ENCODE assay signal across 19 cellular contexts in the genomic region with DNA sequence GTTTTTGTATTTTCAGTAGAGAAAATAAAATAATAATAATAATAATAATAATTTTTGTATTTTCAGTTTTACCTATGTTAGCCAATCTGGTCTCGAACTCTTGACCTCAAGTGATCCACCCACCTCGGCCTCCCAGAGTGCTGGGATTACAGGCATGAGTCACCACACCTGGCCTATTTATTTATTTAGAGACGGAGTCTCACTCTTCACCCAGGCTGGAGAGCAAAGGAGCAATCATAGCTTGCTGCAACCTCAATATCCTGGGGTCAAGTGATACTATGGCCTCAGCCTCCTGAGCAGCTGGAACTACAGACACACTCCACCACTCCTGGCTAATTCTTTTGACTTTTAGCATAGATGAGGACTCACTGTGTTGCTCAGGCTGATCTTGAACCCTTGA.
A peak's percentile ranks its signal among the peaks of the same experiment; 100 is the strongest.
DNase-seq lines count a peak whose midpoint lies in the region; ATAC-seq and TF ChIP-seq lines count a peak whose summit lies in the region.
"Had no signal": no experiment of that assay in that cellular context is flagged by ENCODE, and none has a peak within 500 bp of the region (broad histone marks: within the 10 kb centered on the region; RNA-seq: fewer than 3 reads in every experiment).

No MANE protein-coding gene starts in this region.

- peak; percentile 34 for DNase-seq in NCI-H2029 (lab: John Stamatoyannopoulos, UW)
- no peak for DNase-seq in NCI-H2029 treated with DMSO at 0.1 percent for 48 hours (lab: John Stamatoyannopoulos, UW)
- peak; percentile 19 for DNase-seq in NCI-H510A (lab: John Stamatoyannopoulos, UW)
- DNase-seq in epithelial cell of esophagus (ENCODE audit: low read depth), result peak; percentile 15
- no peak for DNase-seq in right lobe of liver
- DNase-seq in gastrocnemius medialis, result no peak
- DNase-seq in CD4-positive, alpha-beta memory T cell, result no peak
- DNase-seq in C1 segment of cervical spinal cord (lab: John Stamatoyannopoulos, UW), result no peak
- DNase-seq: CD8-positive, alpha-beta memory T cell; GF-D8; Kasumi-1; NCI-H187 treated with DMSO at 0.1 percent for 48 hours; NCI-H2171; NCI-H524; SW 1271 had no signal

- H3K27ac ChIP-seq in right lobe of liver (no peak overlapping the region), gastrocnemius medialis (no peak overlapping the region)
- H3K27ac ChIP-seq in CD4-positive, alpha-beta memory T cell (ENCODE audit: low read depth, low read length), result no peak overlapping the region
- H3K27ac ChIP-seq: 22Rv1, SJSA1 had no signal

- peaks cover 0 to 9% (median under 1%) of the 10 kb centered on the region in 8 donors for H3K9me3 Mint-ChIP-seq in CD4-positive, alpha-beta memory T cell

- ATAC-seq in right lobe of liver (peak in 3 of 4 donors; percentile 9 to 68 (median 56)), gastrocnemius medialis (no peak)

- H3K36me3 Mint-ChIP-seq in CD4-positive, alpha-beta memory T cell, result no peaks in the 10 kb centered on the region
- H3K36me3 Mint-ChIP-seq: CD8-positive, alpha-beta memory T cell; IgD-negative memory B cell had no signal

- intact Hi-C loops in right lobe of liver (cut with DNase I) (no loop called here), gastrocnemius medialis (cut with DNase I; ENCODE audit: low total_unique reads) (loop anchor here (5.0 to 10.0 kb wide), 3 partner anchors 107 to 1085 kb away; no protein-coding TSS in a partner anchor)
- intact Hi-C loops in CD4-positive, alpha-beta memory T cell (cut with micrococcal nuclease), result loop anchor here (2.0 kb wide), 1 partner anchor 165 kb away; no protein-coding TSS in a partner anchor

- CTCF ChIA-PET in CD4-positive, alpha-beta memory T cell (lab: Charles Lee; ENCODE audit: partially characterized antibody), result no interaction called here

- TF ChIP-seq CTCF in epithelial cell of esophagus (IDR thresholded peaks at IDR 0.05; ENCODE audit: insufficient read depth, low read depth, low read length, missing control alignments) (no peak), right lobe of liver (IDR thresholded peaks at IDR 0.05) (no peak), gastrocnemius medialis (IDR thresholded peaks at IDR 0.05 in 4 of 5, conservative IDR thresholded peaks at IDR 0.05 in 1 of 5) (no peak)

- H3K27ac Mint-ChIP-seq in CD4-positive, alpha-beta memory T cell, result no peak overlapping the region
- H3K27ac Mint-ChIP-seq: B cell; CD8-positive, alpha-beta memory T cell; IgD-negative memory B cell had no signal

- peaks cover 0 to 7% (median 0%) of the 10 kb centered on the region in 4 donors for H3K4me1 ChIP-seq in right lobe of liver
- peaks cover 0 to 8% of the 10 kb centered on the region in 2 donors for H3K4me1 ChIP-seq in gastrocnemius medialis
- no peaks in the 10 kb centered on the region for H3K4me1 ChIP-seq in CD4-positive, alpha-beta memory T cell (ENCODE audit: insufficient read depth, low read length)

- H3K27me3 ChIP-seq in right lobe of liver (no peaks in the 10 kb centered on the region), gastrocnemius medialis (no peaks in the 10 kb centered on the region)
- no peaks in the 10 kb centered on the region for H3K27me3 ChIP-seq in CD4-positive, alpha-beta memory T cell (ENCODE audit: insufficient read depth, low read length)
- H3K27me3 ChIP-seq: SJSA1 had no signal

- POLR2A ChIA-PET in CD4-positive, alpha-beta memory T cell (lab: Charles Lee; ENCODE audit: partially characterized antibody), result no interaction called here

- H3K9me3 ChIP-seq in right lobe of liver, result no peaks in the 10 kb centered on the region
- no peaks in the 10 kb centered on the region for H3K9me3 ChIP-seq in gastrocnemius medialis
- H3K9me3 ChIP-seq in CD4-positive, alpha-beta memory T cell (ENCODE audit: control insufficient read depth in 1 of 2, low read length in 2 of 2), result no peaks in the 10 kb centered on the region

- H3K36me3 ChIP-seq in right lobe of liver, result no peaks in the 10 kb centered on the region
- H3K36me3 ChIP-seq in gastrocnemius medialis, result no peaks in the 10 kb centered on the region
- H3K36me3 ChIP-seq in CD4-positive, alpha-beta memory T cell (ENCODE audit: insufficient read depth, low read length), result no peaks in the 10 kb centered on the region
- H3K36me3 ChIP-seq: SJSA1 had no signal

- in situ Hi-C loops in gastrocnemius medialis (cut with MboI; ENCODE audit: low sequenced_read_pairs in 4 of 4), result loop anchor here in 3 of 4 donors (5.0 to 25.0 kb wide), 4 partner anchors 160 to 1090 kb away; no protein-coding TSS in a partner anchor

- H3K27me3 Mint-ChIP-seq in CD4-positive, alpha-beta memory T cell, result no peaks in the 10 kb centered on the region

- no peaks in the 10 kb centered on the region for H3K4me1 Mint-ChIP-seq in CD4-positive, alpha-beta memory T cell
- H3K4me1 Mint-ChIP-seq: CD8-positive, alpha-beta memory T cell had no signal

- H3K4me3 Mint-ChIP-seq in CD4-positive, alpha-beta memory T cell, result no peak overlapping the region
- H3K4me3 Mint-ChIP-seq: B cell; CD8-positive, alpha-beta memory T cell had no signal

- no peak for TF ChIP-seq POLR2A in right lobe of liver (IDR thresholded peaks at IDR 0.05)
- TF ChIP-seq POLR2A in gastrocnemius medialis (IDR thresholded peaks at IDR 0.05), result no peak

- no peak overlapping the region for H3K4me3 ChIP-seq in epithelial cell of esophagus (ENCODE audit: low read length)
- no peak overlapping the region for H3K4me3 ChIP-seq in right lobe of liver
- no peak overlapping the region for H3K4me3 ChIP-seq in gastrocnemius medialis
- H3K4me3 ChIP-seq in CD4-positive, alpha-beta memory T cell (ENCODE audit: low read length in 2 of 2), result no peak overlapping the region
- H3K4me3 ChIP-seq: SJSA1 had no signal

- 51% methylated on average over 3 of the region's 3 CpGs for whole genome bisulfite sequencing in right lobe of liver (ENCODE audit: insufficient coverage, low coverage, low lambda C conversion rate, missing lambda C conversion rate)

Comparison
In these comparisons a context has a peak if more than half of its experiments do, and no peak if none do; other contexts are left out.
1. DNase-seq: peak in NCI-H2029 (single experiment), NCI-H510A (single experiment) and epithelial cell of esophagus (single experiment); none in NCI-H2029 treated with DMSO at 0.1 percent for 48 hours (single experiment), right lobe of liver (0 of 3), gastrocnemius medialis (0 of 2), CD4-positive, alpha-beta memory T cell (0 of 5) and C1 segment of cervical spinal cord (0 of 14).
2. ATAC-seq: peak in right lobe of liver (3 of 4); none in gastrocnemius medialis (0 of 2).
3. intact Hi-C loops: an anchor here in gastrocnemius medialis (5.0 to 10.0 kb wide) and CD4-positive, alpha-beta memory T cell (2.0 kb wide); none called in right lobe of liver.